In the genomic region with DNA sequence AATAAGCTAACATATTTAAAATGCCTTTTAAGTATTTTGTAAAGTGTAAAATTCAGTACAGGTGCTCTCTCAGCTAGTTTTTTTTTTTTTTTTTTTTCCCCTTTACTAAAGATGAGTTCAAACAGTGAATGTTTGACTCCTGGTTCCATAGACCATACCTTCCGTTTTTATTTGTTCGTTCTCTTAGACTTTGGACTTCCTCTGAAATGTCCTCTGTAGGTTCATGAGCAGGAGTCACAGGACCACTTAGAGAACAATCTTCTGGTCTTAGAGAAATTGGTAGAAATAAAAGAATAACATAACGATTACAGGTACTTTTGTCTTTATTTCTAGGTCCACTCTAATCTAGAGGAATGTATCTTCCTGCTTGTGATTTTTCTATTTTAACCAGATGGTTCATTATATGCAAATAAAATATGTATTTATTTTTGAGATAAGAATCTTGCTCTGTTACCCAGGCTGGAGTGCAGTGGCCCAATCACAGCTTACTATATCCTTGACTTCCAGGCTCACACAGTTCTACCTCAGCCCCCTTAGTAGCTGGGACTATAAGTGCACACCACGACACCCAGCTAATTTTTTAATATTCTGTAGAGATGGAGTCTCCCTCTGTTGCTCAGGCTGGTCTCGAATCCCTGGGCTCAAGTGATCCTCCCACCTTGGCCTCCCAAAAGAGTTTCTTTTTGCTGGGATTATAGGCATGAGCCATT, we compare ENCODE assay signal across 1 cellular context.
TF ChIP-seq lines count a peak whose summit lies in the region.

No MANE protein-coding gene starts in this region.

TF ChIP-seq in HepG2, 621 proteins besides CTCF, POLR2A, EP300 and RAD21 (continued from another document and continues in another):
- TF ChIP-seq, protein P1, sequence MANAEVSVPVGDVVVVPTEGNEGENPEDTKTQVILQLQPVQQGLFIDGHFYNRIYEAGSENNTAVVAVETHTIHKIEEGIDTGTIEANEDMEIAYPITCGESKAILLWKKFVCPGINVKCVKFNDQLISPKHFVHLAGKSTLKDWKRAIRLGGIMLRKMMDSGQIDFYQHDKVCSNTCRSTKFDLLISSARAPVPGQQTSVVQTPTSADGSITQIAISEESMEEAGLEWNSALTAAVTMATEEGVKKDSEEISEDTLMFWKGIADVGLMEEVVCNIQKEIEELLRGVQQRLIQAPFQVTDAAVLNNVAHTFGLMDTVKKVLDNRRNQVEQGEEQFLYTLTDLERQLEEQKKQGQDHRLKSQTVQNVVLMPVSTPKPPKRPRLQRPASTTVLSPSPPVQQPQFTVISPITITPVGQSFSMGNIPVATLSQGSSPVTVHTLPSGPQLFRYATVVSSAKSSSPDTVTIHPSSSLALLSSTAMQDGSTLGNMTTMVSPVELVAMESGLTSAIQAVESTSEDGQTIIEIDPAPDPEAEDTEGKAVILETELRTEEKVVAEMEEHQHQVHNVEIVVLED (CRISPR knock-in tag; IDR thresholded peaks at IDR 0.05; ENCODE audit: borderline replicate concordance) = no peak; the same call in 1 of the 2 replicates
- no peak for TF ChIP-seq ZNF720 (CRISPR knock-in tag; IDR thresholded peaks at IDR 0.05)
- no peak for TF ChIP-seq ZFP82 (CRISPR knock-in tag; IDR thresholded peaks at IDR 0.05; ENCODE audit: borderline replicate concordance)
- TF ChIP-seq, protein P2, sequence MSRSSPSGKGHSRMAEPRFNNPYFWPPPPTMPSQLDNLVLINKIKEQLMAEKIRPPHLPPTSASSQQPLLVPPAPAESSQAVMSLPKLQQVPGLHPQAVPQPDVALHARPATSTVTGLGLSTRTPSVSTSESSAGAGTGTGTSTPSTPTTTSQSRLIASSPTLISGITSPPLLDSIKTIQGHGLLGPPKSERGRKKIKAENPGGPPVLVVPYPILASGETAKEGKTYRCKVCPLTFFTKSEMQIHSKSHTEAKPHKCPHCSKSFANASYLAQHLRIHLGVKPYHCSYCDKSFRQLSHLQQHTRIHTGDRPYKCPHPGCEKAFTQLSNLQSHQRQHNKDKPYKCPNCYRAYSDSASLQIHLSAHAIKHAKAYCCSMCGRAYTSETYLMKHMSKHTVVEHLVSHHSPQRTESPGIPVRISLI (CRISPR knock-in tag; IDR thresholded peaks at IDR 0.05; ENCODE audit: borderline replicate concordance) = peak; percentile 93
- TF ChIP-seq ZNF570 (CRISPR knock-in tag; IDR thresholded peaks at IDR 0.05; ENCODE audit: borderline replicate concordance) = no peak
- no peak for TF ChIP-seq ZNF331 (CRISPR knock-in tag; IDR thresholded peaks at IDR 0.05)
- no peak for TF ChIP-seq SMAD9 (CRISPR knock-in tag; IDR thresholded peaks at IDR 0.05)
- no peak for TF ChIP-seq RARG (CRISPR knock-in tag; IDR thresholded peaks at IDR 0.05; ENCODE audit: low read depth)
- TF ChIP-seq, protein P3, sequence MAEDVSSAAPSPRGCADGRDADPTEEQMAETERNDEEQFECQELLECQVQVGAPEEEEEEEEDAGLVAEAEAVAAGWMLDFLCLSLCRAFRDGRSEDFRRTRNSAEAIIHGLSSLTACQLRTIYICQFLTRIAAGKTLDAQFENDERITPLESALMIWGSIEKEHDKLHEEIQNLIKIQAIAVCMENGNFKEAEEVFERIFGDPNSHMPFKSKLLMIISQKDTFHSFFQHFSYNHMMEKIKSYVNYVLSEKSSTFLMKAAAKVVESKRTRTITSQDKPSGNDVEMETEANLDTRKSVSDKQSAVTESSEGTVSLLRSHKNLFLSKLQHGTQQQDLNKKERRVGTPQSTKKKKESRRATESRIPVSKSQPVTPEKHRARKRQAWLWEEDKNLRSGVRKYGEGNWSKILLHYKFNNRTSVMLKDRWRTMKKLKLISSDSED (CRISPR knock-in tag; IDR thresholded peaks at IDR 0.05) = no peak
- TF ChIP-seq, protein P4, sequence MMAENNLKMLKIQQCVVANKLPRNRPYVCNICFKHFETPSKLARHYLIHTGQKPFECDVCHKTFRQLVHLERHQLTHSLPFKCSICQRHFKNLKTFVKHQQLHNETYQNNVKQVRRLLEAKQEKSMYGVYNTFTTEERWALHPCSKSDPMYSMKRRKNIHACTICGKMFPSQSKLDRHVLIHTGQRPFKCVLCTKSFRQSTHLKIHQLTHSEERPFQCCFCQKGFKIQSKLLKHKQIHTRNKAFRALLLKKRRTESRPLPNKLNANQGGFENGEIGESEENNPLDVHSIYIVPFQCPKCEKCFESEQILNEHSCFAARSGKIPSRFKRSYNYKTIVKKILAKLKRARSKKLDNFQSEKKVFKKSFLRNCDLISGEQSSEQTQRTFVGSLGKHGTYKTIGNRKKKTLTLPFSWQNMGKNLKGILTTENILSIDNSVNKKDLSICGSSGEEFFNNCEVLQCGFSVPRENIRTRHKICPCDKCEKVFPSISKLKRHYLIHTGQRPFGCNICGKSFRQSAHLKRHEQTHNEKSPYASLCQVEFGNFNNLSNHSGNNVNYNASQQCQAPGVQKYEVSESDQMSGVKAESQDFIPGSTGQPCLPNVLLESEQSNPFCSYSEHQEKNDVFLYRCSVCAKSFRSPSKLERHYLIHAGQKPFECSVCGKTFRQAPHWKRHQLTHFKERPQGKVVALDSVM (CRISPR knock-in tag; IDR thresholded peaks at IDR 0.05) = peak; percentile 89
- TF ChIP-seq CBX5 (CRISPR knock-in tag; IDR thresholded peaks at IDR 0.05; ENCODE audit: borderline replicate concordance) = no peak
- TF ChIP-seq ZNF607 (CRISPR knock-in tag; IDR thresholded peaks at IDR 0.05; ENCODE audit: borderline replicate concordance) = no peak
- TF ChIP-seq ZNF263 (CRISPR knock-in tag; IDR thresholded peaks at IDR 0.05) = no peak
- TF ChIP-seq, protein P5, sequence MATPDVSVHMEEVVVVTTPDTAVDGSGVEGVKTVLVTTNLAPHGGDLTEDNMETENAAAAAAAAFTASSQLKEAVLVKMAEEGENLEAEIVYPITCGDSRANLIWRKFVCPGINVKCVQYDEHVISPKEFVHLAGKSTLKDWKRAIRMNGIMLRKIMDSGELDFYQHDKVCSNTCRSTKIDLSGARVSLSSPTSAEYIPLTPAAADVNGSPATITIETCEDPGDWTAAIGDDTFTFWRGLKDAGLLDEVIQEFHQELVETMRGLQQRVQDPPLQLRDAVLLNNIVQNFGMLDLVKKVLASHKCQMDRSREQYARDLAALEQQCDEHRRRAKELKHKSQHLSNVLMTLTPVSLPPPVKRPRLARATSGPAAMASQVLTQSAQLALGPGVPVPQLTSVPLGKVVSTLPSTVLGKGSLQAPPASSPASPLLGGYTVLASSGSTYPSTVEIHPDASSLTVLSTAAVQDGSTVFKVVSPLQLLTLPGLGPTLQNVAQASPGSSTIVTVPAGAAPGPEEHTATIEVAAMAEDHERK (CRISPR knock-in tag; IDR thresholded peaks at IDR 0.05; ENCODE audit: low read depth) = no peak
- TF ChIP-seq, protein P6, sequence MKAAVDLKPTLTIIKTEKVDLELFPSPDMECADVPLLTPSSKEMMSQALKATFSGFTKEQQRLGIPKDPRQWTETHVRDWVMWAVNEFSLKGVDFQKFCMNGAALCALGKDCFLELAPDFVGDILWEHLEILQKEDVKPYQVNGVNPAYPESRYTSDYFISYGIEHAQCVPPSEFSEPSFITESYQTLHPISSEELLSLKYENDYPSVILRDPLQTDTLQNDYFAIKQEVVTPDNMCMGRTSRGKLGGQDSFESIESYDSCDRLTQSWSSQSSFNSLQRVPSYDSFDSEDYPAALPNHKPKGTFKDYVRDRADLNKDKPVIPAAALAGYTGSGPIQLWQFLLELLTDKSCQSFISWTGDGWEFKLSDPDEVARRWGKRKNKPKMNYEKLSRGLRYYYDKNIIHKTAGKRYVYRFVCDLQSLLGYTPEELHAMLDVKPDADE (CRISPR knock-in tag; IDR thresholded peaks at IDR 0.05) = no peak
- TF ChIP-seq NCOA5 (CRISPR knock-in tag; IDR thresholded peaks at IDR 0.05) = no peak
- TF ChIP-seq U2AF2 (IDR thresholded peaks at IDR 0.05; ENCODE audit: low read depth, low read length) = no peak
- TF ChIP-seq, protein P7, sequence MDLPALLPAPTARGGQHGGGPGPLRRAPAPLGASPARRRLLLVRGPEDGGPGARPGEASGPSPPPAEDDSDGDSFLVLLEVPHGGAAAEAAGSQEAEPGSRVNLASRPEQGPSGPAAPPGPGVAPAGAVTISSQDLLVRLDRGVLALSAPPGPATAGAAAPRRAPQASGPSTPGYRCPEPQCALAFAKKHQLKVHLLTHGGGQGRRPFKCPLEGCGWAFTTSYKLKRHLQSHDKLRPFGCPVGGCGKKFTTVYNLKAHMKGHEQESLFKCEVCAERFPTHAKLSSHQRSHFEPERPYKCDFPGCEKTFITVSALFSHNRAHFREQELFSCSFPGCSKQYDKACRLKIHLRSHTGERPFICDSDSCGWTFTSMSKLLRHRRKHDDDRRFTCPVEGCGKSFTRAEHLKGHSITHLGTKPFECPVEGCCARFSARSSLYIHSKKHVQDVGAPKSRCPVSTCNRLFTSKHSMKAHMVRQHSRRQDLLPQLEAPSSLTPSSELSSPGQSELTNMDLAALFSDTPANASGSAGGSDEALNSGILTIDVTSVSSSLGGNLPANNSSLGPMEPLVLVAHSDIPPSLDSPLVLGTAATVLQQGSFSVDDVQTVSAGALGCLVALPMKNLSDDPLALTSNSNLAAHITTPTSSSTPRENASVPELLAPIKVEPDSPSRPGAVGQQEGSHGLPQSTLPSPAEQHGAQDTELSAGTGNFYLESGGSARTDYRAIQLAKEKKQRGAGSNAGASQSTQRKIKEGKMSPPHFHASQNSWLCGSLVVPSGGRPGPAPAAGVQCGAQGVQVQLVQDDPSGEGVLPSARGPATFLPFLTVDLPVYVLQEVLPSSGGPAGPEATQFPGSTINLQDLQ (CRISPR knock-in tag; IDR thresholded peaks at IDR 0.05) = no peak
- TF ChIP-seq ZFP36L1 (CRISPR knock-in tag; IDR thresholded peaks at IDR 0.05) = no peak
- TF ChIP-seq ZNF260 (CRISPR knock-in tag; IDR thresholded peaks at IDR 0.05; ENCODE audit: borderline replicate concordance, low read depth) = no peak
- no peak for TF ChIP-seq ZSCAN21 (CRISPR knock-in tag; IDR thresholded peaks at IDR 0.05; ENCODE audit: borderline replicate concordance)
- no peak for TF ChIP-seq KAT7 (CRISPR knock-in tag; IDR thresholded peaks at IDR 0.05; ENCODE audit: borderline replicate concordance)
- TF ChIP-seq, protein P8, sequence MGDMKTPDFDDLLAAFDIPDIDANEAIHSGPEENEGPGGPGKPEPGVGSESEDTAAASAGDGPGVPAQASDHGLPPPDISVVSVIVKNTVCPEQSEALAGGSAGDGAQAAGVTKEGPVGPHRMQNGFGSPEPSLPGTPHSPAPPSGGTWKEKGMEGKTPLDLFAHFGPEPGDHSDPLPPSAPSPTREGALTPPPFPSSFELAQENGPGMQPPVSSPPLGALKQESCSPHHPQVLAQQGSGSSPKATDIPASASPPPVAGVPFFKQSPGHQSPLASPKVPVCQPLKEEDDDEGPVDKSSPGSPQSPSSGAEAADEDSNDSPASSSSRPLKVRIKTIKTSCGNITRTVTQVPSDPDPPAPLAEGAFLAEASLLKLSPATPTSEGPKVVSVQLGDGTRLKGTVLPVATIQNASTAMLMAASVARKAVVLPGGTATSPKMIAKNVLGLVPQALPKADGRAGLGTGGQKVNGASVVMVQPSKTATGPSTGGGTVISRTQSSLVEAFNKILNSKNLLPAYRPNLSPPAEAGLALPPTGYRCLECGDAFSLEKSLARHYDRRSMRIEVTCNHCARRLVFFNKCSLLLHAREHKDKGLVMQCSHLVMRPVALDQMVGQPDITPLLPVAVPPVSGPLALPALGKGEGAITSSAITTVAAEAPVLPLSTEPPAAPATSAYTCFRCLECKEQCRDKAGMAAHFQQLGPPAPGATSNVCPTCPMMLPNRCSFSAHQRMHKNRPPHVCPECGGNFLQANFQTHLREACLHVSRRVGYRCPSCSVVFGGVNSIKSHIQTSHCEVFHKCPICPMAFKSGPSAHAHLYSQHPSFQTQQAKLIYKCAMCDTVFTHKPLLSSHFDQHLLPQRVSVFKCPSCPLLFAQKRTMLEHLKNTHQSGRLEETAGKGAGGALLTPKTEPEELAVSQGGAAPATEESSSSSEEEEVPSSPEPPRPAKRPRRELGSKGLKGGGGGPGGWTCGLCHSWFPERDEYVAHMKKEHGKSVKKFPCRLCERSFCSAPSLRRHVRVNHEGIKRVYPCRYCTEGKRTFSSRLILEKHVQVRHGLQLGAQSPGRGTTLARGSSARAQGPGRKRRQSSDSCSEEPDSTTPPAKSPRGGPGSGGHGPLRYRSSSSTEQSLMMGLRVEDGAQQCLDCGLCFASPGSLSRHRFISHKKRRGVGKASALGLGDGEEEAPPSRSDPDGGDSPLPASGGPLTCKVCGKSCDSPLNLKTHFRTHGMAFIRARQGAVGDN (CRISPR knock-in tag; IDR thresholded peaks at IDR 0.05) = no peak
- no peak for TF ChIP-seq SOX13 (IDR thresholded peaks at IDR 0.05)
- peak in 1 of 2 experiments; percentile 56; a peak in 1 of 4 replicates for TF ChIP-seq SOX13 (CRISPR knock-in tag; conservative IDR thresholded peaks at IDR 0.05 in 1 of 2, IDR thresholded peaks at IDR 0.05 in 1 of 2)
- TF ChIP-seq RBFOX2 (IDR thresholded peaks at IDR 0.05; ENCODE audit: low read depth, low read length) = no peak
- TF ChIP-seq ZNF121 (CRISPR knock-in tag; IDR thresholded peaks at IDR 0.05) = no peak
- TF ChIP-seq ZNF550 (CRISPR knock-in tag; IDR thresholded peaks at IDR 0.05; ENCODE audit: borderline replicate concordance) = no peak
- TF ChIP-seq, protein P9, sequence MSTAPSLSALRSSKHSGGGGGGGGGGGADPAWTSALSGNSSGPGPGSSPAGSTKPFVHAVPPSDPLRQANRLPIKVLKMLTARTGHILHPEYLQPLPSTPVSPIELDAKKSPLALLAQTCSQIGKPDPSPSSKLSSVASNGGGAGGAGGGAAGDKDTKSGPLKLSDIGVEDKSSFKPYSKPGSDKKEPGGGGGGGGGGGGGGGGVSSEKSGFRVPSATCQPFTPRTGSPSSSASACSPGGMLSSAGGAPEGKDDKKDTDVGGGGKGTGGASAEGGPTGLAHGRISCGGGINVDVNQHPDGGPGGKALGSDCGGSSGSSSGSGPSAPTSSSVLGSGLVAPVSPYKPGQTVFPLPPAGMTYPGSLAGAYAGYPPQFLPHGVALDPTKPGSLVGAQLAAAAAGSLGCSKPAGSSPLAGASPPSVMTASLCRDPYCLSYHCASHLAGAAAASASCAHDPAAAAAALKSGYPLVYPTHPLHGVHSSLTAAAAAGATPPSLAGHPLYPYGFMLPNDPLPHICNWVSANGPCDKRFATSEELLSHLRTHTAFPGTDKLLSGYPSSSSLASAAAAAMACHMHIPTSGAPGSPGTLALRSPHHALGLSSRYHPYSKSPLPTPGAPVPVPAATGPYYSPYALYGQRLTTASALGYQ (CRISPR knock-in tag; IDR thresholded peaks at IDR 0.05) = no peak
- TF ChIP-seq, protein P10, sequence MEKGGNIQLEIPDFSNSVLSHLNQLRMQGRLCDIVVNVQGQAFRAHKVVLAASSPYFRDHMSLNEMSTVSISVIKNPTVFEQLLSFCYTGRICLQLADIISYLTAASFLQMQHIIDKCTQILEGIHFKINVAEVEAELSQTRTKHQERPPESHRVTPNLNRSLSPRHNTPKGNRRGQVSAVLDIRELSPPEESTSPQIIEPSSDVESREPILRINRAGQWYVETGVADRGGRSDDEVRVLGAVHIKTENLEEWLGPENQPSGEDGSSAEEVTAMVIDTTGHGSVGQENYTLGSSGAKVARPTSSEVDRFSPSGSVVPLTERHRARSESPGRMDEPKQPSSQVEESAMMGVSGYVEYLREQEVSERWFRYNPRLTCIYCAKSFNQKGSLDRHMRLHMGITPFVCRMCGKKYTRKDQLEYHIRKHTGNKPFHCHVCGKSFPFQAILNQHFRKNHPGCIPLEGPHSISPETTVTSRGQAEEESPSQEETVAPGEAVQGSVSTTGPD (CRISPR knock-in tag; IDR thresholded peaks at IDR 0.05) = no peak
- no peak; the same call in 1 of the 2 replicates for TF ChIP-seq YEATS4 (CRISPR knock-in tag; IDR thresholded peaks at IDR 0.05; ENCODE audit: borderline replicate concordance)
- TF ChIP-seq SAFB2 (CRISPR knock-in tag; IDR thresholded peaks at IDR 0.05; ENCODE audit: borderline replicate concordance, low read depth) = no peak
- no peak for TF ChIP-seq ATF7 (IDR thresholded peaks at IDR 0.05)
- TF ChIP-seq ATF7 (CRISPR knock-in tag; IDR thresholded peaks at IDR 0.05) = no peak
- TF ChIP-seq ZNF724P (CRISPR knock-in tag; IDR thresholded peaks at IDR 0.05; ENCODE audit: borderline replicate concordance) = no peak
- no peak for TF ChIP-seq KLF12 (CRISPR knock-in tag; IDR thresholded peaks at IDR 0.05; ENCODE audit: borderline replicate concordance)
